ENCODE assay signal across 8 cellular contexts in genomic region chr3:57951106-57951882, GRCh38. TPM values are rescaled to one million over a fixed set of nuclear protein-coding genes. Genes with fewer than 3 reads are reported as not detected.
A peak's percentile ranks its signal among the peaks of the same experiment; 100 is the strongest.
DNase-seq lines count a peak whose midpoint lies in the region; ATAC-seq and TF ChIP-seq lines count a peak whose summit lies in the region.

No MANE protein-coding gene starts in this region.

- peaks cover 53% of the 10 kb centered on the region for H3K4me1 ChIP-seq in SJSA1 (replicated peaks)

- no peaks in the 10 kb centered on the region for H3K27me3 ChIP-seq in SJSA1 (replicated peaks)

- peak overlapping the region; percentile 81 for H3K27ac ChIP-seq in SJSA1

- H3K36me3 ChIP-seq in SJSA1: no peaks in the 10 kb centered on the region

- no peaks in the 10 kb centered on the region for H3K9me3 ChIP-seq in SJSA1 (replicated peaks)

- peak; percentile 78 for ATAC-seq in GM18868 (IDR thresholded peaks at IDR 0.05; ENCODE audit: unreplicated experiment)
- ATAC-seq in HG03108 (IDR thresholded peaks at IDR 0.05; ENCODE audit: unreplicated experiment): no peak

- no peak overlapping the region for H3K4me3 ChIP-seq in SJSA1

- DNase-seq in SJSA1 (ENCODE audit: low read depth in 1 of 2, low spot score in 2 of 2): peak; percentile 72 to 78
- peak; percentile 54 for DNase-seq in fibroblast of gingiva (ENCODE audit: low read depth)
- no peak for DNase-seq in neural crest cell (ENCODE audit: low read depth, low spot score)
- DNase-seq in NCI-H1694 (lab: John Stamatoyannopoulos, UW): no peak
- no peak for DNase-seq in COR-L47 (lab: John Stamatoyannopoulos, UW)
- no peak for DNase-seq in activated T-helper 1 cell treated with anti-CD3 and anti-CD28 coated beads, Interleukin-12 subunit alpha, Interleukin-12 subunit beta, Interleukin-2, Interleukin-4 antibody, amounts not matched to agents 30 ng/mL and 10 ng/mL and 1 ng/mL, durations not matched to agents 14 hours and 24 hours and 36 hours (ENCODE audit: low spot score)

- H3K4me3 Mint-ChIP-seq in neural crest cell: no peak overlapping the region
- no peak overlapping the region for H3K4me3 Mint-ChIP-seq in activated T-helper 1 cell treated with anti-CD3 and anti-CD28 coated beads, Interleukin-12 subunit alpha, Interleukin-12 subunit beta, Interleukin-2, Interleukin-4 antibody, amounts not matched to agents 30 ng/mL and 10 ng/mL and 1 ng/mL, durations not matched to agents 14 hours and 24 hours and 36 hours

- no peaks in the 10 kb centered on the region for H3K9me3 Mint-ChIP-seq in neural crest cell
- no peaks in the 10 kb centered on the region for H3K9me3 Mint-ChIP-seq in activated T-helper 1 cell treated with anti-CD3 and anti-CD28 coated beads, Interleukin-12 subunit alpha, Interleukin-12 subunit beta, Interleukin-2, Interleukin-4 antibody, amounts not matched to agents 30 ng/mL and 10 ng/mL and 1 ng/mL, durations not matched to agents 14 hours and 24 hours and 36 hours

- no peak for TF ChIP-seq CTCF in neural crest cell (conservative IDR thresholded peaks at IDR 0.05)

- intact Hi-C loops in activated T-helper 1 cell treated with anti-CD3 and anti-CD28 coated beads, Interleukin-12 subunit alpha, Interleukin-12 subunit beta, Interleukin-2, Interleukin-4 antibody, amounts not matched to agents 30 ng/mL and 10 ng/mL and 1 ng/mL, durations not matched to agents 14 hours and 24 hours and 36 hours (cut with micrococcal nuclease): no loop called here

- peak overlapping the region; percentile 85 for H3K27ac Mint-ChIP-seq in neural crest cell (ENCODE audit: unreplicated experiment)
- no peak overlapping the region for H3K27ac Mint-ChIP-seq in activated T-helper 1 cell treated with anti-CD3 and anti-CD28 coated beads, Interleukin-12 subunit alpha, Interleukin-12 subunit beta, Interleukin-2, Interleukin-4 antibody, amounts not matched to agents 30 ng/mL and 10 ng/mL and 1 ng/mL, durations not matched to agents 14 hours and 24 hours and 36 hours

- peaks cover 50% of the 10 kb centered on the region for H3K4me1 Mint-ChIP-seq in neural crest cell
- no peaks in the 10 kb centered on the region for H3K4me1 Mint-ChIP-seq in activated T-helper 1 cell treated with anti-CD3 and anti-CD28 coated beads, Interleukin-12 subunit alpha, Interleukin-12 subunit beta, Interleukin-2, Interleukin-4 antibody, amounts not matched to agents 30 ng/mL and 10 ng/mL and 1 ng/mL, durations not matched to agents 14 hours and 24 hours and 36 hours (ENCODE audit: low read depth)

- H3K36me3 Mint-ChIP-seq in neural crest cell (ENCODE audit: low read depth): no peaks in the 10 kb centered on the region
- H3K36me3 Mint-ChIP-seq in activated T-helper 1 cell treated with anti-CD3 and anti-CD28 coated beads, Interleukin-12 subunit alpha, Interleukin-12 subunit beta, Interleukin-2, Interleukin-4 antibody, amounts not matched to agents 30 ng/mL and 10 ng/mL and 1 ng/mL, durations not matched to agents 14 hours and 24 hours and 36 hours (ENCODE audit: low read depth): no peaks in the 10 kb centered on the region

- no peaks in the 10 kb centered on the region for H3K27me3 Mint-ChIP-seq in neural crest cell (ENCODE audit: low read depth)
- H3K27me3 Mint-ChIP-seq in activated T-helper 1 cell treated with anti-CD3 and anti-CD28 coated beads, Interleukin-12 subunit alpha, Interleukin-12 subunit beta, Interleukin-2, Interleukin-4 antibody, amounts not matched to agents 30 ng/mL and 10 ng/mL and 1 ng/mL, durations not matched to agents 14 hours and 24 hours and 36 hours (ENCODE audit: insufficient read depth): no peaks in the 10 kb centered on the region

RNA-seq across cellular contexts. Expression of gene FLNB, which starts 56.9 kb away (rescaled TPM):
- 130 and 207 TPM in 2 replicates for total RNA-seq in SJSA1 (2014; rRNA removed; shearing (Covaris generic))
- 39.4 and 40.4 TPM in 2 replicates for total RNA-seq in neural crest cell
- 22.3 and 24.1 TPM in 2 replicates for total RNA-seq in activated T-helper 1 cell treated with anti-CD3 and anti-CD28 coated beads, Interleukin-12 subunit alpha, Interleukin-12 subunit beta, Interleukin-2, Interleukin-4 antibody, amounts not matched to agents 30 ng/mL and 10 ng/mL and 1 ng/mL, durations not matched to agents 14 hours and 24 hours and 36 hours

Comparison
In these comparisons a context has a peak if more than half of its experiments do, and no peak if none do; other contexts are left out.
1. DNase-seq: peak in SJSA1 (2 of 2) and fibroblast of gingiva (single experiment); none in neural crest cell (single experiment), NCI-H1694 (single experiment), COR-L47 (single experiment) and activated T-helper 1 cell treated with anti-CD3 and anti-CD28 coated beads, Interleukin-12 subunit alpha, Interleukin-12 subunit beta, Interleukin-2, Interleukin-4 antibody, amounts not matched to agents 30 ng/mL and 10 ng/mL and 1 ng/mL, durations not matched to agents 14 hours and 24 hours and 36 hours (single experiment).